In the genomic region with DNA sequence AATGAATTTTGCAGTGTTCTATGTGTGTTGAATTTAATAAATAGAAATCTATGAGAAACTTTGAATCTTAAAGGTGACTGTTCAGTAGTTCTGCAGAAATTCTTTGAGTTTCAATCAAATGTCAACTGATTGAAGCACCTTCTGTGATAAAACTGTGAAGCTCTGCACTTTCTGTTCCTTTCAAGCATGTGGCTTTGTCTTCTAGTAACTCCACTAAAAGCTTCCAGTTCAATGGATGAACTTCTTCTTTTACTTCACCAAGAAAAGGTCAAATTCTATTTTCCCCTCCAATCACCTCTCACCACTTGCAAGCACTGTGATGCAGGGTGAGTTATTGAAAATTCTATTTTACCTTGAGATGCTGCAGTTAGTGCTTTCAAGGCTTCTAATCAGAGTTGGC, we compare ENCODE assay signal across 27 cellular contexts.
"Had no signal": no experiment of that assay in that cellular context is flagged by ENCODE, and none has a peak within 500 bp of the region (broad histone marks: within the 10 kb centered on the region; RNA-seq: fewer than 3 reads in every experiment).

No MANE protein-coding gene starts in this region.

- H3K27me3 Mint-ChIP-seq: activated naive CD4-positive, alpha-beta T cell treated with anti-CD3 and anti-CD28 coated beads, Interleukin-2, amount 10 ng/mL, durations not matched to agents 7 days and 5 days; effector memory CD8-positive, alpha-beta T cell had no signal

- H3K9me3 ChIP-seq: pancreas, prostate gland had no signal

- H3K9me3 Mint-ChIP-seq: activated naive CD4-positive, alpha-beta T cell treated with anti-CD3 and anti-CD28 coated beads, Interleukin-2, amount 10 ng/mL, durations not matched to agents 7 days and 5 days had no signal

- FAIRE-seq: keratinocyte, pancreas had no signal

- H3K36me3 Mint-ChIP-seq: activated naive CD4-positive, alpha-beta T cell treated with anti-CD3 and anti-CD28 coated beads, Interleukin-2, amount 10 ng/mL, durations not matched to agents 7 days and 5 days had no signal

- H3K4me1 ChIP-seq: gastroesophageal sphincter, pancreas, prostate gland, tibial nerve had no signal

- H3K27ac ChIP-seq: gastroesophageal sphincter, pancreas, prostate gland, skin epidermis, tibial nerve, VCaP had no signal

- H3K4me3 ChIP-seq: gastroesophageal sphincter, pancreas, prostate gland, skin epidermis, tibial nerve had no signal

- H3K27me3 ChIP-seq: gastroesophageal sphincter, pancreas, tibial nerve had no signal

- ATAC-seq: effector memory CD8-positive, alpha-beta T cell; gastroesophageal sphincter; left ventricle myocardium superior; pancreas; sciatic nerve had no signal

- H3K4me3 Mint-ChIP-seq: activated naive CD4-positive, alpha-beta T cell treated with anti-CD3 and anti-CD28 coated beads, Interleukin-2, amount 10 ng/mL, durations not matched to agents 7 days and 5 days; effector memory CD8-positive, alpha-beta T cell had no signal

- H3K36me3 ChIP-seq: gastroesophageal sphincter, pancreas, prostate gland, tibial nerve had no signal

- H3K27ac Mint-ChIP-seq: activated naive CD4-positive, alpha-beta T cell treated with anti-CD3 and anti-CD28 coated beads, Interleukin-2, amount 10 ng/mL, durations not matched to agents 7 days and 5 days; effector memory CD8-positive, alpha-beta T cell had no signal

- DNase-seq: activated CD4-positive, alpha-beta T cell treated with anti-CD3 and anti-CD28 coated beads for 48 hours; activated CD8-positive, alpha-beta memory T cell treated with anti-CD3 and anti-CD28 coated beads, Interleukin-2, amount 50 U/mL, for 4 hours; activated effector memory CD4-positive, alpha-beta T cell treated with Interleukin-2 at 50 U/mL for 16 hours; activated naive CD4-positive, alpha-beta T cell treated with anti-CD3 and anti-CD28 coated beads, Interleukin-2, amount 10 ng/mL, durations not matched to agents 7 days and 5 days; activated T-cell treated with anti-CD3 and anti-CD28 coated beads, Interleukin-2, amount 50 U/mL, for 48 hours; amygdala; caudate nucleus; cortex of kidney; effector memory CD8-positive, alpha-beta T cell; erythroblast; head of caudate nucleus; hippocampal formation; left cardiac atrium; left ventricle myocardium superior; nucleus accumbens; pancreas; retina; stimulated activated CD4-positive, alpha-beta T cell treated with anti-CD3 and anti-CD28 coated beads, Interleukin-12 subunit alpha, Interleukin-12 subunit beta, amount 100 ng/mL, for 4 hours; stimulated activated CD4-positive, alpha-beta T cell treated with anti-CD3 and anti-CD28 coated beads, Interleukin-4, amount 100 ng/mL, for 1 hour; T-helper 9 cell had no signal
